Comparison of ENCODE assay signal across 1 cellular context in genomic region chr9:117060963-117061362, GRCh38.
A peak's percentile ranks its signal among the peaks of the same experiment; 100 is the strongest.
TF ChIP-seq lines count a peak whose summit lies in the region.

No MANE protein-coding gene starts in this region.

TF ChIP-seq in HEK293, 187 proteins besides CTCF, POLR2A, EP300 and RAD21 (continued from another document):
- TF ChIP-seq ZBTB11 (tag by site-specific recombination; conservative IDR thresholded peaks at IDR 0.05; ENCODE audit: low read depth) = peak; percentile 60
